15 cellular contexts compared by ENCODE assay signal in genomic region chr1:154963643-154964042, GRCh38. TPM values are rescaled to one million over a fixed set of nuclear protein-coding genes. Genes with fewer than 3 reads are reported as not detected.
DNase-seq lines count a peak whose midpoint lies in the region; ATAC-seq and TF ChIP-seq lines count a peak whose summit lies in the region.
"Had no signal": no experiment of that assay in that cellular context is flagged by ENCODE, and none has a peak within 500 bp of the region (broad histone marks: within the 10 kb centered on the region; RNA-seq: fewer than 3 reads in every experiment).

No MANE protein-coding gene starts in this region.

- no peaks in the 10 kb centered on the region for H3K9me3 Mint-ChIP-seq in HFFc6
- H3K9me3 Mint-ChIP-seq in activated naive CD8-positive, alpha-beta T cell treated with anti-CD3 and anti-CD28 coated beads for 36 hours: no peaks in the 10 kb centered on the region
- no peaks in the 10 kb centered on the region for H3K9me3 Mint-ChIP-seq in naive thymus-derived CD8-positive, alpha-beta T cell

- peak overlapping the region in 2 of 10 experiments; percentile 80 to 84; a peak in 2 of 20 replicates for H3K4me3 ChIP-seq in BLaER1 treated with 17β-estradiol and CSF1 and Interleukin-3, amounts not matched to agents 10 nM and 100 nM
- H3K4me3 ChIP-seq: tibial artery had no signal

- DNase-seq in HFFc6 (no peak), T-helper 9 cell (no peak), NCI-H2227 (lab: John Stamatoyannopoulos, UW; ENCODE audit: unreplicated experiment) (no peak), NOMO-1 treated with dmso at 0.1 percent for 144 hours (lab: John Stamatoyannopoulos, UW; ENCODE audit: unreplicated experiment) (no peak)
- DNase-seq in activated naive CD8-positive, alpha-beta T cell treated with anti-CD3 and anti-CD28 coated beads for 36 hours: no peak
- DNase-seq in naive thymus-derived CD8-positive, alpha-beta T cell: no peak
- DNase-seq: Calu3, NCI-H1105 treated with DMSO at 0.1 percent for 48 hours, NCI-H69, SIG-M5, small intestine, tibial artery had no signal

- H3K4me1 Mint-ChIP-seq in HFFc6 (ENCODE audit: low read depth): peaks cover 62% of the 10 kb centered on the region
- peaks cover 26% of the 10 kb centered on the region for H3K4me1 Mint-ChIP-seq in activated naive CD8-positive, alpha-beta T cell treated with anti-CD3 and anti-CD28 coated beads for 36 hours
- H3K4me1 Mint-ChIP-seq in naive thymus-derived CD8-positive, alpha-beta T cell: peaks cover 14 to 45% (median 37%) of the 10 kb centered on the region in 4 donors

- peaks cover 9% of the 10 kb centered on the region for H3K27me3 Mint-ChIP-seq in HFFc6 (ENCODE audit: insufficient read depth)
- no peaks in the 10 kb centered on the region for H3K27me3 Mint-ChIP-seq in activated naive CD8-positive, alpha-beta T cell treated with anti-CD3 and anti-CD28 coated beads for 36 hours
- no peaks in the 10 kb centered on the region for H3K27me3 Mint-ChIP-seq in naive thymus-derived CD8-positive, alpha-beta T cell

- peaks cover 68 to 75% (median 70%) of the 10 kb centered on the region in 11 experiments for H3K36me3 ChIP-seq in BLaER1 treated with 17β-estradiol and CSF1 and Interleukin-3, amounts not matched to agents 10 nM and 100 nM
- H3K36me3 ChIP-seq: breast epithelium had no signal

- H4K20me1 ChIP-seq in BLaER1 treated with 17β-estradiol and CSF1 and Interleukin-3, amounts not matched to agents 10 nM and 100 nM: peaks cover 0 to 54% (median 25%) of the 10 kb centered on the region in 11 experiments; a peak in 15 of 22 replicates

- no peaks in the 10 kb centered on the region for H3K9me3 ChIP-seq in BLaER1 treated with 17β-estradiol and CSF1 and Interleukin-3, amounts not matched to agents 10 nM and 100 nM (replicated peaks in 1 of 11)
- H3K9me3 ChIP-seq: breast epithelium, tibial artery had no signal

- peak overlapping the region in 10 of 11 experiments; percentile 31 to 99 (median 96); a peak in 16 of 22 replicates for H3K9ac ChIP-seq in BLaER1 treated with 17β-estradiol and CSF1 and Interleukin-3, amounts not matched to agents 10 nM and 100 nM

- TF ChIP-seq CTCF in HFFc6 (IDR thresholded peaks at IDR 0.05): no peak

- peak overlapping the region in 1 of 11 experiments; percentile 42; a peak in 1 of 22 replicates for H3K27ac ChIP-seq in BLaER1 treated with 17β-estradiol and CSF1 and Interleukin-3, amounts not matched to agents 10 nM and 100 nM

- peak overlapping the region; percentile 87 to 99 (median 92) for H3K4me2 ChIP-seq in BLaER1 treated with 17β-estradiol and CSF1 and Interleukin-3, amounts not matched to agents 10 nM and 100 nM

- H3K36me3 Mint-ChIP-seq in HFFc6 (ENCODE audit: low read depth): peaks cover 34% of the 10 kb centered on the region
- H3K36me3 Mint-ChIP-seq in activated naive CD8-positive, alpha-beta T cell treated with anti-CD3 and anti-CD28 coated beads for 36 hours: peaks cover 23% of the 10 kb centered on the region
- peaks cover 0 to 57% (median 0%) of the 10 kb centered on the region in 3 donors for H3K36me3 Mint-ChIP-seq in naive thymus-derived CD8-positive, alpha-beta T cell

- POLR2A ChIA-PET in naive thymus-derived CD8-positive, alpha-beta T cell (lab: Charles Lee): interaction anchor here (0.6 to 6.6 kb wide), 5 partner anchors 9 to 231 kb away, joined by 3 to 67 read pairs (median 5); partner anchors contain the start of genes CKS1B, LENEP, PMVK and SHC1

- 0 out of 2 replicates have a peak overlapping the region, but pooled peaks have one; percentile 9 for H3K4me3 Mint-ChIP-seq in HFFc6
- H3K4me3 Mint-ChIP-seq in activated naive CD8-positive, alpha-beta T cell treated with anti-CD3 and anti-CD28 coated beads for 36 hours: no peak overlapping the region
- H3K4me3 Mint-ChIP-seq in naive thymus-derived CD8-positive, alpha-beta T cell: peak overlapping the region in 2 of 10 donors; percentile 16 to 21

- peaks cover 44 to 88% (median 63%) of the 10 kb centered on the region in 10 experiments for H3K4me1 ChIP-seq in BLaER1 treated with 17β-estradiol and CSF1 and Interleukin-3, amounts not matched to agents 10 nM and 100 nM

- H3K27me3 ChIP-seq in BLaER1 treated with 17β-estradiol and CSF1 and Interleukin-3, amounts not matched to agents 10 nM and 100 nM: no peaks in the 10 kb centered on the region
- H3K27me3 ChIP-seq: breast epithelium, tibial artery had no signal

- peak overlapping the region; percentile 67 for H3K27ac Mint-ChIP-seq in HFFc6
- peak overlapping the region; percentile 47 for H3K27ac Mint-ChIP-seq in activated naive CD8-positive, alpha-beta T cell treated with anti-CD3 and anti-CD28 coated beads for 36 hours
- peak overlapping the region in 9 of 10 donors; percentile 6 to 96 (median 80) for H3K27ac Mint-ChIP-seq in naive thymus-derived CD8-positive, alpha-beta T cell

- no peak for ATAC-seq in naive thymus-derived CD8-positive, alpha-beta T cell
- ATAC-seq in HG03521 (IDR thresholded peaks at IDR 0.05; ENCODE audit: unreplicated experiment): no peak

RNA-seq across cellular contexts. Expression of gene PYGO2, which starts 2.1 kb away (rescaled TPM):
- 10 to 100 TPM; 19.9 to 23.7 (median 21.3) TPM for total RNA-seq in HFFc6 (2021; fragmentation: NEBNext Ultra II Directional; extraction: Animal tissue kit (Norgen Biotek cat#: 25700))
- total RNA-seq in activated naive CD8-positive, alpha-beta T cell treated with anti-CD3 and anti-CD28 coated beads for 36 hours: 10 to 100 TPM; 24.2 to 25.1 TPM
- total RNA-seq in naive thymus-derived CD8-positive, alpha-beta T cell: 10 to 100 TPM; 55.6 to 57.3 TPM
- polyA plus RNA-seq in naive thymus-derived CD8-positive, alpha-beta T cell: 10 to 100 TPM; 21.5 to 50.8 (median 35.8) TPM

RNA-seq across cellular contexts. Expression of gene SHC1, which starts 6.9 kb away (rescaled TPM):
- total RNA-seq in HFFc6 (2021; fragmentation: NEBNext Ultra II Directional; extraction: Animal tissue kit (Norgen Biotek cat#: 25700)): 100 to 1,000 TPM; 371 to 461 (median 401) TPM
- total RNA-seq in activated naive CD8-positive, alpha-beta T cell treated with anti-CD3 and anti-CD28 coated beads for 36 hours: 10 to 100 TPM; 34.7 to 38.4 TPM
- 10 to 100 TPM; 60.7 to 68.5 TPM for total RNA-seq in naive thymus-derived CD8-positive, alpha-beta T cell
- 10 to 100 TPM; 22.6 to 27.4 (median 24.4) TPM for polyA plus RNA-seq in naive thymus-derived CD8-positive, alpha-beta T cell

RNA-seq across cellular contexts. Expression of gene PBXIP1, which starts 7.7 kb away (rescaled TPM):
- 10 to 100 TPM; 26.4 to 42.5 (median 28.1) TPM for total RNA-seq in HFFc6 (2021; fragmentation: NEBNext Ultra II Directional; extraction: Animal tissue kit (Norgen Biotek cat#: 25700))
- total RNA-seq in activated naive CD8-positive, alpha-beta T cell treated with anti-CD3 and anti-CD28 coated beads for 36 hours: 10 to 100 TPM; 12.2 to 13.2 TPM
- 100 to 1,000 TPM; 317 to 319 TPM for total RNA-seq in naive thymus-derived CD8-positive, alpha-beta T cell
- polyA plus RNA-seq in naive thymus-derived CD8-positive, alpha-beta T cell: 100 to 1,000 TPM; 182 to 239 (median 183) TPM

RNA-seq across cellular contexts. Expression of gene CKS1B, which starts 10.8 kb away (rescaled TPM):
- 100 to 1,000 TPM in 3 of 6 experiments, 10 to 100 TPM in 3; 52.7 to 111 (median 98.8) TPM for total RNA-seq in HFFc6 (2021; fragmentation: NEBNext Ultra II Directional; extraction: Animal tissue kit (Norgen Biotek cat#: 25700))
- 100 to 1,000 TPM; 156 TPM for total RNA-seq in activated naive CD8-positive, alpha-beta T cell treated with anti-CD3 and anti-CD28 coated beads for 36 hours
- 10 to 100 TPM; 11.1 to 11.7 TPM for total RNA-seq in naive thymus-derived CD8-positive, alpha-beta T cell
- 10 to 100 TPM; 58.0 to 66.6 (median 63.0) TPM for polyA plus RNA-seq in naive thymus-derived CD8-positive, alpha-beta T cell

RNA-seq across cellular contexts. Expression of gene FLAD1, which starts 19.5 kb away (rescaled TPM):
- total RNA-seq in HFFc6 (2021; fragmentation: NEBNext Ultra II Directional; extraction: Animal tissue kit (Norgen Biotek cat#: 25700)): 10 to 100 TPM; 25.1 to 35.3 (median 29.6) TPM
- total RNA-seq in activated naive CD8-positive, alpha-beta T cell treated with anti-CD3 and anti-CD28 coated beads for 36 hours: 10 to 100 TPM; 54.2 to 56.1 TPM
- total RNA-seq in naive thymus-derived CD8-positive, alpha-beta T cell: 10 to 100 TPM; 46.6 to 46.8 TPM
- 10 to 100 TPM; 30.9 to 41.8 (median 31.9) TPM for polyA plus RNA-seq in naive thymus-derived CD8-positive, alpha-beta T cell

Comparison
In these comparisons a context has a peak if more than half of its experiments do, and no peak if none do; other contexts are left out.
1. RNA of gene SHC1, which starts 6.9 kb away (total RNA-seq): 371 to 461 TPM in HFFc6; 60.7 to 68.5 TPM in naive thymus-derived CD8-positive, alpha-beta T cell and 34.7 to 38.4 TPM in activated naive CD8-positive, alpha-beta T cell treated with anti-CD3 and anti-CD28 coated beads for 36 hours; every median in the first group is over 4 times any median in the second.
2. RNA of gene PBXIP1, which starts 7.7 kb away (total RNA-seq): 317 to 319 TPM in naive thymus-derived CD8-positive, alpha-beta T cell; 26.4 to 42.5 TPM in HFFc6 and 12.2 to 13.2 TPM in activated naive CD8-positive, alpha-beta T cell treated with anti-CD3 and anti-CD28 coated beads for 36 hours; every median in the first group is over 4 times any median in the second.
3. Peak in every context shown above with its lines, with median percentiles within 50 percentile points of each other: H3K27ac Mint-ChIP-seq.